ENCODE assay signal across 22 cellular contexts in the genomic region with DNA sequence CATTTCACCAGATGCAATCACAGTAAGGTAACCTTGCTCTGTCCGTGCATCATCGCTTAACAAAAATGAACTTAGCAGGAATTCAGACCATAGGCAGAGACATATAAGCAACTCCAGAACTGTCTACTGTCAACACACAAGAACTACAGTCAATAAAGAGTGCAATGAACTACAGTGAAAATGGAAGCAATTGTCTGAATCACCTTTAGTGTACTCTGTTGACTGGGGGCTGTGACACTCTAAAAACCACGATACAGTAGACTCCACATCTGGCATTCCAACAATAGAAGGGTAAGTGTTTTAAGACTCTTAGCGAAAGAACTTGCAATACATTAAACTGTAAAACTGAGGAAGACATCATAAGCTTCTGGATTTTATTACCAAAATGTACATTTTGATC.
"Had no signal": no experiment of that assay in that cellular context is flagged by ENCODE, and none has a peak within 500 bp of the region (broad histone marks: within the 10 kb centered on the region; RNA-seq: fewer than 3 reads in every experiment).

No MANE protein-coding gene starts in this region.

- H3K36me3 Mint-ChIP-seq: WTC11 had no signal

- H3K4me3 Mint-ChIP-seq: activated CD4-positive, alpha-beta memory T cell treated with anti-CD3 and anti-CD28 coated beads for 36 hours; activated naive CD8-positive, alpha-beta T cell treated with anti-CD3 and anti-CD28 coated beads, Interleukin-2, amount 10 ng/mL, durations not matched to agents 7 days and 5 days; naive thymus-derived CD4-positive, alpha-beta T cell; WTC11 had no signal

- H3K27ac Mint-ChIP-seq: activated CD4-positive, alpha-beta memory T cell treated with anti-CD3 and anti-CD28 coated beads for 36 hours; activated naive CD8-positive, alpha-beta T cell treated with anti-CD3 and anti-CD28 coated beads, Interleukin-2, amount 10 ng/mL, durations not matched to agents 7 days and 5 days; naive thymus-derived CD4-positive, alpha-beta T cell; progenitor cell of endocrine pancreas; WTC11 had no signal

- DNase-seq: activated CD4-positive, alpha-beta memory T cell treated with anti-CD3 and anti-CD28 coated beads for 36 hours; activated CD4-positive, alpha-beta T cell treated with anti-CD3 and anti-CD28 coated beads for 4 hours; activated naive CD4-positive, alpha-beta T cell treated with Interleukin-2 at 50 U/mL for 16 hours; activated naive CD8-positive, alpha-beta T cell treated with anti-CD3 and anti-CD28 coated beads, Interleukin-2, amount 10 ng/mL, durations not matched to agents 7 days and 5 days; activated T-cell treated with anti-CD3 and anti-CD28 coated beads, Interleukin-2, amount 50 U/mL, for 48 hours; dermis blood vessel endothelial cell; esophagus squamous epithelium; heart left ventricle; naive thymus-derived CD4-positive, alpha-beta T cell; spleen; stimulated activated CD4-positive, alpha-beta T cell treated with anti-CD3 and anti-CD28 coated beads, Interleukin-4, amount 100 ng/mL, for 1 hour; stimulated activated naive CD4-positive, alpha-beta T cell; T1000; testis; trophoblast cell had no signal

- H3K27me3 ChIP-seq: cardiac muscle cell, esophagus squamous epithelium, gastroesophageal sphincter, heart left ventricle, spleen, testis, vagina had no signal

- H3K4me3 ChIP-seq: cardiac muscle cell, esophagus squamous epithelium, gastroesophageal sphincter, heart left ventricle, lung, spleen, testis, vagina had no signal

- H3K36me3 ChIP-seq: cardiac muscle cell, esophagus squamous epithelium, spleen, vagina had no signal

- H3K27me3 Mint-ChIP-seq: activated CD4-positive, alpha-beta memory T cell treated with anti-CD3 and anti-CD28 coated beads for 36 hours; activated naive CD8-positive, alpha-beta T cell treated with anti-CD3 and anti-CD28 coated beads, Interleukin-2, amount 10 ng/mL, durations not matched to agents 7 days and 5 days; naive thymus-derived CD4-positive, alpha-beta T cell; progenitor cell of endocrine pancreas had no signal

- H3K9me3 Mint-ChIP-seq: activated CD4-positive, alpha-beta memory T cell treated with anti-CD3 and anti-CD28 coated beads for 36 hours; activated naive CD8-positive, alpha-beta T cell treated with anti-CD3 and anti-CD28 coated beads, Interleukin-2, amount 10 ng/mL, durations not matched to agents 7 days and 5 days; WTC11 had no signal

- H3K9me3 ChIP-seq: esophagus squamous epithelium, gastroesophageal sphincter, heart left ventricle, spleen, testis, vagina had no signal

- H3K4me1 ChIP-seq: esophagus squamous epithelium, gastroesophageal sphincter, spleen, testis, vagina had no signal

- H3K27ac ChIP-seq: cardiac muscle cell, esophagus squamous epithelium, gastroesophageal sphincter, heart left ventricle, spleen, testis, vagina had no signal

- ATAC-seq: gastroesophageal sphincter; heart left ventricle; left lobe of liver; naive thymus-derived CD4-positive, alpha-beta T cell; WTC11 had no signal
